30 cellular contexts compared by ENCODE assay signal in genomic region chr4:69822198-69822597, GRCh38. TPM values are rescaled to one million over a fixed set of nuclear protein-coding genes. Genes with fewer than 3 reads are reported as not detected.
"Had no signal": no experiment of that assay in that cellular context is flagged by ENCODE, and none has a peak within 500 bp of the region (broad histone marks: within the 10 kb centered on the region; RNA-seq: fewer than 3 reads in every experiment).

No MANE protein-coding gene starts in this region.

- H3K4me3 ChIP-seq: colonic mucosa, esophagus squamous epithelium, gastrocnemius medialis, heart right ventricle, left lung, lower lobe of right lung, mucosa of descending colon had no signal

- H3K9me3 ChIP-seq: colonic mucosa, esophagus squamous epithelium, gastrocnemius medialis, left lung, lower lobe of right lung, mucosa of descending colon had no signal

- H3K36me3 ChIP-seq: colonic mucosa, esophagus squamous epithelium, gastrocnemius medialis, heart right ventricle, left lung, lower lobe of right lung had no signal

- DNase-seq: colonic mucosa; cortex of kidney; effector CD8-positive, alpha-beta T cell; effector memory CD8-positive, alpha-beta T cell; endodermal cell; erythroblast; esophagus squamous epithelium; foreskin fibroblast; foreskin melanocyte; gastrocnemius medialis; glutamatergic neuron; head of caudate nucleus; heart right ventricle; hypothalamus; immature natural killer cell; islet precursor cell; kidney; kidney glomerular epithelial cell; left colon; left lung; left ventricle myocardium superior; lower lobe of right lung; mesenchymal stem cell; mucosa of descending colon had no signal

- H3K27ac ChIP-seq: epithelial cell of prostate, esophagus squamous epithelium, gastrocnemius medialis, heart right ventricle, left lung, lower lobe of right lung had no signal

- ATAC-seq: effector memory CD8-positive, alpha-beta T cell; esophagus mucosa; gastrocnemius medialis; heart right ventricle; left colon; left lung; left ventricle myocardium superior; lower lobe of right lung; mucosa of descending colon had no signal

- FAIRE-seq: endometrium had no signal

- H3K27me3 ChIP-seq: colonic mucosa, esophagus squamous epithelium, gastrocnemius medialis, heart right ventricle, left lung had no signal

- H3K4me1 ChIP-seq: colonic mucosa, esophagus squamous epithelium, gastrocnemius medialis, heart right ventricle, lower lobe of right lung had no signal

RNA-seq across cellular contexts. Expression of gene SULT1E1, which starts 37.7 kb away (rescaled TPM):
- total RNA-seq: endodermal cell, gastrocnemius medialis, glomerular endothelial cell, heart right ventricle, left ventricle myocardium superior, mesenteric fat pad, myocyte had no signal
- polyA plus RNA-seq: heart right ventricle had no signal
